Comparison of ENCODE assay signal across 4 cellular contexts in the genomic region with DNA sequence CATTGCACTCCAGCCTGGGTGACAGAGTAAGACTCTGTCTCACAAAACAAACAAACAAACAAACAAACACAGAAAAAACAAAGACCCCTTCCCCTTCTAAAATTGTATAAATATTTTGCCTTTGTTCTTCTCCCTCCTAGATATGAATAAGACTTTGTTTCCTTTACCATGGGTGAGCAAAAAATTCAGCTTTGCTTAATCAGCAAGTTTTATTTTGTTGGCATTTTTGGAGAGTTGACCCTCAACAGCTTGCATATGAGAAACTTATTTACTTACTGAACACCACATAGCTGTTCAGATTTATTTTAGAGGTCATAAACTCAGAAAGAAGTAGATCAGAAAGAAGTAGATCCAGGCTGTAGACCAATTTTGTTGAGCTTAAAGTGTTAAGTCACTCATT.
TF ChIP-seq lines count a peak whose summit lies in the region.

No MANE protein-coding gene starts in this region.

TF ChIP-seq in HepG2, 621 proteins besides CTCF, POLR2A, EP300 and RAD21 (continues in another document):
- no peak for TF ChIP-seq NAIF1 (CRISPR knock-in tag; IDR thresholded peaks at IDR 0.05; ENCODE audit: borderline replicate concordance)
- no peak for TF ChIP-seq PHF5A (CRISPR knock-in tag; IDR thresholded peaks at IDR 0.05; ENCODE audit: low read depth, unreplicated experiment)
- TF ChIP-seq, protein P1, sequence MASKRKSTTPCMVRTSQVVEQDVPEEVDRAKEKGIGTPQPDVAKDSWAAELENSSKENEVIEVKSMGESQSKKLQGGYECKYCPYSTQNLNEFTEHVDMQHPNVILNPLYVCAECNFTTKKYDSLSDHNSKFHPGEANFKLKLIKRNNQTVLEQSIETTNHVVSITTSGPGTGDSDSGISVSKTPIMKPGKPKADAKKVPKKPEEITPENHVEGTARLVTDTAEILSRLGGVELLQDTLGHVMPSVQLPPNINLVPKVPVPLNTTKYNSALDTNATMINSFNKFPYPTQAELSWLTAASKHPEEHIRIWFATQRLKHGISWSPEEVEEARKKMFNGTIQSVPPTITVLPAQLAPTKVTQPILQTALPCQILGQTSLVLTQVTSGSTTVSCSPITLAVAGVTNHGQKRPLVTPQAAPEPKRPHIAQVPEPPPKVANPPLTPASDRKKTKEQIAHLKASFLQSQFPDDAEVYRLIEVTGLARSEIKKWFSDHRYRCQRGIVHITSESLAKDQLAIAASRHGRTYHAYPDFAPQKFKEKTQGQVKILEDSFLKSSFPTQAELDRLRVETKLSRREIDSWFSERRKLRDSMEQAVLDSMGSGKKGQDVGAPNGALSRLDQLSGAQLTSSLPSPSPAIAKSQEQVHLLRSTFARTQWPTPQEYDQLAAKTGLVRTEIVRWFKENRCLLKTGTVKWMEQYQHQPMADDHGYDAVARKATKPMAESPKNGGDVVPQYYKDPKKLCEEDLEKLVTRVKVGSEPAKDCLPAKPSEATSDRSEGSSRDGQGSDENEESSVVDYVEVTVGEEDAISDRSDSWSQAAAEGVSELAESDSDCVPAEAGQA (IDR thresholded peaks at IDR 0.05; ENCODE audit: low read depth) = no peak
- TF ChIP-seq, protein P1 (CRISPR knock-in tag; IDR thresholded peaks at IDR 0.05; ENCODE audit: borderline replicate concordance) = no peak
- no peak for TF ChIP-seq HNRNPLL (IDR thresholded peaks at IDR 0.05; ENCODE audit: low read depth, low read length, poor library complexity, severe bottlenecking)
- TF ChIP-seq CHD4 (IDR thresholded peaks at IDR 0.05; ENCODE audit: borderline replicate concordance, low read length) = no peak
- TF ChIP-seq MAFF (IDR thresholded peaks at IDR 0.05; ENCODE audit: low read depth, low read length) = peak; percentile 86

TF ChIP-seq in A549, 52 proteins besides CTCF, POLR2A, EP300 and RAD21:
- TF ChIP-seq SREBF2 (IDR thresholded peaks at IDR 0.05) = no peak
- peak; percentile 78 for TF ChIP-seq MAFK (IDR thresholded peaks at IDR 0.05; ENCODE audit: partially characterized antibody)

TF ChIP-seq in IMR-90, 13 proteins besides CTCF, POLR2A, EP300 and RAD21:
- TF ChIP-seq FOS (IDR thresholded peaks at IDR 0.05; ENCODE audit: low read depth, low read length) = no peak
- TF ChIP-seq SMC3 (IDR thresholded peaks at IDR 0.05; ENCODE audit: low read depth, low read length) = no peak
- TF ChIP-seq, protein P2, sequence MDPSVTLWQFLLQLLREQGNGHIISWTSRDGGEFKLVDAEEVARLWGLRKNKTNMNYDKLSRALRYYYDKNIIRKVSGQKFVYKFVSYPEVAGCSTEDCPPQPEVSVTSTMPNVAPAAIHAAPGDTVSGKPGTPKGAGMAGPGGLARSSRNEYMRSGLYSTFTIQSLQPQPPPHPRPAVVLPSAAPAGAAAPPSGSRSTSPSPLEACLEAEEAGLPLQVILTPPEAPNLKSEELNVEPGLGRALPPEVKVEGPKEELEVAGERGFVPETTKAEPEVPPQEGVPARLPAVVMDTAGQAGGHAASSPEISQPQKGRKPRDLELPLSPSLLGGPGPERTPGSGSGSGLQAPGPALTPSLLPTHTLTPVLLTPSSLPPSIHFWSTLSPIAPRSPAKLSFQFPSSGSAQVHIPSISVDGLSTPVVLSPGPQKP (IDR thresholded peaks at IDR 0.05; ENCODE audit: borderline replicate concordance, low read depth, low read length) = no peak
- TF ChIP-seq MAFK (IDR thresholded peaks at IDR 0.05; ENCODE audit: low read depth, low read length) = peak; percentile 65
- TF ChIP-seq CEBPB (IDR thresholded peaks at IDR 0.05; ENCODE audit: low read depth, low read length) = no peak
- no peak for TF ChIP-seq RCOR1 (IDR thresholded peaks at IDR 0.05; ENCODE audit: insufficient replicate concordance, low read length)

TF ChIP-seq in K562, 482 proteins besides CTCF, POLR2A, EP300 and RAD21:
- TF ChIP-seq MAFF (IDR thresholded peaks at IDR 0.05; ENCODE audit: low read length) (peak; percentile 8; the same call in 1 of the 2 replicates), ZNF324 (CRISPR knock-in tag; IDR thresholded peaks at IDR 0.05) (no peak), BRD4 (IDR thresholded peaks at IDR 0.05) (no peak), KDM1A (IDR thresholded peaks at IDR 0.05) (no peak), MAFK (IDR thresholded peaks at IDR 0.05; ENCODE audit: low read length) (0 out of 2 replicates have a peak, but pooled peaks have one; percentile 10), CBX5 (IDR thresholded peaks at IDR 0.05; ENCODE audit: borderline replicate concordance, low read depth) (no peak), SMARCB1 (IDR thresholded peaks at IDR 0.05; ENCODE audit: insufficient read length, low read depth) (no peak), ZNF316 (IDR thresholded peaks at IDR 0.05) (peak; percentile 32; the same call in 1 of the 2 replicates), HMG20B (CRISPR knock-in tag; IDR thresholded peaks at IDR 0.05) (no peak), ZNF586 (CRISPR knock-in tag; conservative IDR thresholded peaks at IDR 0.05) (no peak), SREBF1 (IDR thresholded peaks at IDR 0.05; ENCODE audit: borderline replicate concordance, low read depth, low read length) (no peak), C11orf30 (IDR thresholded peaks at IDR 0.05; ENCODE audit: low read depth) (peak; percentile 10; the same call in 1 of the 2 replicates), MAFG (tag; conservative IDR thresholded peaks at IDR 0.05) (peak; percentile 24; the same call in 1 of the 2 replicates), L3MBTL2 (IDR thresholded peaks at IDR 0.05) (no peak), ETS2 (tag; IDR thresholded peaks at IDR 0.05; ENCODE audit: borderline replicate concordance, poor library complexity, severe bottlenecking) (no peak), CXXC5 (CRISPR knock-in tag; IDR thresholded peaks at IDR 0.05) (no peak), RHOXF2B (CRISPR knock-in tag; conservative IDR thresholded peaks at IDR 0.05) (no peak), RUNX1 (IDR thresholded peaks at IDR 0.05; ENCODE audit: low read depth) (no peak)
- TF ChIP-seq, protein P3, sequence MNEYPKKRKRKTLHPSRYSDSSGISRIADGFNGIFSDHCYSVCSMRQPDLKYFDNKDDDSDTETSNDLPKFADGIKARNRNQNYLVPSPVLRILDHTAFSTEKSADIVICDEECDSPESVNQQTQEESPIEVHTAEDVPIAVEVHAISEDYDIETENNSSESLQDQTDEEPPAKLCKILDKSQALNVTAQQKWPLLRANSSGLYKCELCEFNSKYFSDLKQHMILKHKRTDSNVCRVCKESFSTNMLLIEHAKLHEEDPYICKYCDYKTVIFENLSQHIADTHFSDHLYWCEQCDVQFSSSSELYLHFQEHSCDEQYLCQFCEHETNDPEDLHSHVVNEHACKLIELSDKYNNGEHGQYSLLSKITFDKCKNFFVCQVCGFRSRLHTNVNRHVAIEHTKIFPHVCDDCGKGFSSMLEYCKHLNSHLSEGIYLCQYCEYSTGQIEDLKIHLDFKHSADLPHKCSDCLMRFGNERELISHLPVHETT (CRISPR knock-in tag; conservative IDR thresholded peaks at IDR 0.05 in 1 of 2, IDR thresholded peaks at IDR 0.05 in 1 of 2) = no peak
- TF ChIP-seq, protein P4, sequence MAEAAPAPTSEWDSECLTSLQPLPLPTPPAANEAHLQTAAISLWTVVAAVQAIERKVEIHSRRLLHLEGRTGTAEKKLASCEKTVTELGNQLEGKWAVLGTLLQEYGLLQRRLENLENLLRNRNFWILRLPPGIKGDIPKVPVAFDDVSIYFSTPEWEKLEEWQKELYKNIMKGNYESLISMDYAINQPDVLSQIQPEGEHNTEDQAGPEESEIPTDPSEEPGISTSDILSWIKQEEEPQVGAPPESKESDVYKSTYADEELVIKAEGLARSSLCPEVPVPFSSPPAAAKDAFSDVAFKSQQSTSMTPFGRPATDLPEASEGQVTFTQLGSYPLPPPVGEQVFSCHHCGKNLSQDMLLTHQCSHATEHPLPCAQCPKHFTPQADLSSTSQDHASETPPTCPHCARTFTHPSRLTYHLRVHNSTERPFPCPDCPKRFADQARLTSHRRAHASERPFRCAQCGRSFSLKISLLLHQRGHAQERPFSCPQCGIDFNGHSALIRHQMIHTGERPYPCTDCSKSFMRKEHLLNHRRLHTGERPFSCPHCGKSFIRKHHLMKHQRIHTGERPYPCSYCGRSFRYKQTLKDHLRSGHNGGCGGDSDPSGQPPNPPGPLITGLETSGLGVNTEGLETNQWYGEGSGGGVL (CRISPR knock-in tag; IDR thresholded peaks at IDR 0.05) = no peak
